Comparison of ENCODE assay signal across 14 cellular contexts in genomic region chr5:163396941-163397340, GRCh38.
"Had no signal": no experiment of that assay in that cellular context is flagged by ENCODE, and none has a peak within 500 bp of the region (broad histone marks: within the 10 kb centered on the region; RNA-seq: fewer than 3 reads in every experiment).

No MANE protein-coding gene starts in this region.

- ATAC-seq: activated T-helper 17 cell treated with anti-CD3 and anti-CD28 coated beads, Interleukin-2, amount 50 U/mL, for 72 hours; heart left ventricle; psoas muscle; sciatic nerve had no signal

- DNase-seq: activated CD4-positive, alpha-beta T cell treated with anti-CD3 and anti-CD28 coated beads, Interleukin-2, amount 10 ng/mL, durations not matched to agents 7 days and 5 days; activated CD4-positive, CD25-positive, alpha-beta regulatory T cell; activated CD8-positive, alpha-beta memory T cell treated with anti-CD3 and anti-CD28 coated beads for 24 hours; activated naive CD4-positive, alpha-beta T cell treated with anti-CD3 and anti-CD28 coated beads for 36 hours; effector CD4-positive, alpha-beta T cell; heart left ventricle; islet precursor cell; left ventricle myocardium inferior; mesenchymal stem cell; psoas muscle; stimulated activated naive CD4-positive, alpha-beta T cell treated with Interleukin-2 at 50 U/mL for 16 hours; T1000 had no signal
